In genomic region chr13:46660859-46661258, GRCh38 we compare ENCODE assay signal across 1 cellular context.
TF ChIP-seq lines count a peak whose summit lies in the region.

No MANE protein-coding gene starts in this region.

TF ChIP-seq in HepG2, 621 proteins besides CTCF, POLR2A, EP300 and RAD21 (continued from another document):
- TF ChIP-seq SNAPC4 (CRISPR knock-in tag; IDR thresholded peaks at IDR 0.05) (peak; percentile 45; the same call in 1 of the 2 replicates), ZFP82 (CRISPR knock-in tag; IDR thresholded peaks at IDR 0.05; ENCODE audit: borderline replicate concordance) (no peak), HDAC6 (IDR thresholded peaks at IDR 0.05; ENCODE audit: low read depth, low read length) (no peak), NFIB (CRISPR knock-in tag; IDR thresholded peaks at IDR 0.05; ENCODE audit: borderline replicate concordance) (no peak), ZNF549 (CRISPR knock-in tag; IDR thresholded peaks at IDR 0.05) (no peak), RXRA (CRISPR knock-in tag; IDR thresholded peaks at IDR 0.05) (no peak), PAF1 (CRISPR knock-in tag; IDR thresholded peaks at IDR 0.05) (no peak), ZNF790 (CRISPR knock-in tag; IDR thresholded peaks at IDR 0.05; ENCODE audit: borderline replicate concordance) (no peak), RXRB (CRISPR knock-in tag; IDR thresholded peaks at IDR 0.05; ENCODE audit: borderline replicate concordance) (0 out of 2 replicates have a peak, but pooled peaks have one; percentile 11), ZNF629 (CRISPR knock-in tag; conservative IDR thresholded peaks at IDR 0.05) (no peak), ZNF614 (CRISPR knock-in tag; IDR thresholded peaks at IDR 0.05; ENCODE audit: borderline replicate concordance) (no peak), CERS6 (CRISPR knock-in tag; IDR thresholded peaks at IDR 0.05) (no peak), HHEX (CRISPR knock-in tag; IDR thresholded peaks at IDR 0.05) (no peak), ZNF17 (CRISPR knock-in tag; IDR thresholded peaks at IDR 0.05) (no peak), ZNF792 (CRISPR knock-in tag; IDR thresholded peaks at IDR 0.05) (0 out of 2 replicates have a peak, but pooled peaks have one; percentile 44), ZNF547 (CRISPR knock-in tag; IDR thresholded peaks at IDR 0.05) (no peak), CCAR2 (optimal IDR thresholded peaks at IDR 0.05; ENCODE audit: low read depth, low read length) (no peak), SMAD9 (CRISPR knock-in tag; IDR thresholded peaks at IDR 0.05) (no peak), MEF2D (CRISPR knock-in tag; IDR thresholded peaks at IDR 0.05) (no peak), MAX (IDR thresholded peaks at IDR 0.05) (no peak), PBX2 (CRISPR knock-in tag; IDR thresholded peaks at IDR 0.05) (no peak), GATAD2A (CRISPR knock-in tag; IDR thresholded peaks at IDR 0.05) (peak; percentile 36)
TF ChIP-seq in HepG2: peak in this region for 18.
